In the genomic region with DNA sequence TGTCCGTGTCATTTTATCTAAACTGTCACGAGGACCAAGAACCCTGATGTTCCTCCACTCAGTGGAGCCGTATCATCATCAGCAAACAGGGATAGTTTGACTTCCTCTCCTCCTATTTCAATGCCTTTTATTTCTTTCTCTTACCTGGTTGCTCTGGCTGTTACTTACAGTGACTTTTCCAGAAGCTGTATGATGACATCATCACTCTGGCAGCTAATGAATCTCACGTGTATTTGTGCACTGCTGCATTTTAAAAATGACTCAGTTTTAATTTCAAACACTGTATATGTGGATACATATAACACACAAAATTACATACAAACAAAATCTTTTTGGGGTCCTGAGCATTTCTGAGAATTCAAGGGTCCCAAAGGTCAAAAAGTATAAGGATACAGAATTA, we compare ENCODE assay signal across 3 cellular contexts.
A peak's percentile ranks its signal among the peaks of the same experiment; 100 is the strongest.
TF ChIP-seq lines count a peak whose summit lies in the region.

No MANE protein-coding gene starts in this region.

TF ChIP-seq in SK-N-SH treated with all-trans-retinoic acid at 6 μM for 48 hours, 23 proteins besides CTCF, POLR2A, EP300 and RAD21:
- TF ChIP-seq ARNTL (CRISPR knock-in tag; IDR thresholded peaks at IDR 0.05; ENCODE audit: borderline replicate concordance, low read depth) (no peak), CREB5 (CRISPR knock-in tag; IDR thresholded peaks at IDR 0.05; ENCODE audit: low read depth) (0 out of 2 replicates have a peak, but pooled peaks have one; percentile 34), GLIS3 (CRISPR knock-in tag; IDR thresholded peaks at IDR 0.05) (no peak), ESRRG (CRISPR knock-in tag; IDR thresholded peaks at IDR 0.05) (no peak), ZC3H10 (CRISPR knock-in tag; IDR thresholded peaks at IDR 0.05) (no peak), ISL1 (CRISPR knock-in tag; IDR thresholded peaks at IDR 0.05) (no peak)
- TF ChIP-seq, protein P1, sequence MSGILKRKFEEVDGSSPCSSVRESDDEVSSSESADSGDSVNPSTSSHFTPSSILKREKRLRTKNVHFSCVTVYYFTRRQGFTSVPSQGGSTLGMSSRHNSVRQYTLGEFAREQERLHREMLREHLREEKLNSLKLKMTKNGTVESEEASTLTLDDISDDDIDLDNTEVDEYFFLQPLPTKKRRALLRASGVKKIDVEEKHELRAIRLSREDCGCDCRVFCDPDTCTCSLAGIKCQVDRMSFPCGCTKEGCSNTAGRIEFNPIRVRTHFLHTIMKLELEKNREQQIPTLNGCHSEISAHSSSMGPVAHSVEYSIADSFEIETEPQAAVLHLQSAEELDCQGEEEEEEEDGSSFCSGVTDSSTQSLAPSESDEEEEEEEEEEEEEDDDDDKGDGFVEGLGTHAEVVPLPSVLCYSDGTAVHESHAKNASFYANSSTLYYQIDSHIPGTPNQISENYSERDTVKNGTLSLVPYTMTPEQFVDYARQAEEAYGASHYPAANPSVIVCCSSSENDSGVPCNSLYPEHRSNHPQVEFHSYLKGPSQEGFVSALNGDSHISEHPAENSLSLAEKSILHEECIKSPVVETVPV (CRISPR knock-in tag; IDR thresholded peaks at IDR 0.05): no peak

TF ChIP-seq in SK-N-SH, 30 proteins besides CTCF, POLR2A, EP300 and RAD21:
- TF ChIP-seq CHD2 (IDR thresholded peaks at IDR 0.05; ENCODE audit: low read length, partially characterized antibody) (no peak), TAF1 (IDR thresholded peaks at IDR 0.05; ENCODE audit: borderline replicate concordance, low read depth, low read length) (no peak), TCF12 (IDR thresholded peaks at IDR 0.05) (no peak), GATA2 (CRISPR knock-in tag; IDR thresholded peaks at IDR 0.05) (no peak), GABPA (IDR thresholded peaks at IDR 0.05; ENCODE audit: low read depth) (no peak), MXI1 (IDR thresholded peaks at IDR 0.05; ENCODE audit: low read depth, low read length) (no peak), FOSL2 (IDR thresholded peaks at IDR 0.05; ENCODE audit: borderline replicate concordance, low read depth) (no peak)
- TF ChIP-seq, protein P2, sequence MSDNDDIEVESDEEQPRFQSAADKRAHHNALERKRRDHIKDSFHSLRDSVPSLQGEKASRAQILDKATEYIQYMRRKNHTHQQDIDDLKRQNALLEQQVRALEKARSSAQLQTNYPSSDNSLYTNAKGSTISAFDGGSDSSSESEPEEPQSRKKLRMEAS (IDR thresholded peaks at IDR 0.05; ENCODE audit: low read depth): no peak
- TF ChIP-seq, protein P3, sequence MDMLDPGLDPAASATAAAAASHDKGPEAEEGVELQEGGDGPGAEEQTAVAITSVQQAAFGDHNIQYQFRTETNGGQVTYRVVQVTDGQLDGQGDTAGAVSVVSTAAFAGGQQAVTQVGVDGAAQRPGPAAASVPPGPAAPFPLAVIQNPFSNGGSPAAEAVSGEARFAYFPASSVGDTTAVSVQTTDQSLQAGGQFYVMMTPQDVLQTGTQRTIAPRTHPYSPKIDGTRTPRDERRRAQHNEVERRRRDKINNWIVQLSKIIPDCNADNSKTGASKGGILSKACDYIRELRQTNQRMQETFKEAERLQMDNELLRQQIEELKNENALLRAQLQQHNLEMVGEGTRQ (IDR thresholded peaks at IDR 0.05; ENCODE audit: borderline replicate concordance, low read depth, low read length): no peak

TF ChIP-seq in GM12878, 131 proteins besides CTCF, POLR2A, EP300 and RAD21:
- TF ChIP-seq ATF7 (IDR thresholded peaks at IDR 0.05; ENCODE audit: low read depth) (peak; percentile 26; the same call in 1 of the 2 replicates), NR2F1 (conservative IDR thresholded peaks at IDR 0.05) (no peak)
